23 cellular contexts compared by ENCODE assay signal in the genomic region with DNA sequence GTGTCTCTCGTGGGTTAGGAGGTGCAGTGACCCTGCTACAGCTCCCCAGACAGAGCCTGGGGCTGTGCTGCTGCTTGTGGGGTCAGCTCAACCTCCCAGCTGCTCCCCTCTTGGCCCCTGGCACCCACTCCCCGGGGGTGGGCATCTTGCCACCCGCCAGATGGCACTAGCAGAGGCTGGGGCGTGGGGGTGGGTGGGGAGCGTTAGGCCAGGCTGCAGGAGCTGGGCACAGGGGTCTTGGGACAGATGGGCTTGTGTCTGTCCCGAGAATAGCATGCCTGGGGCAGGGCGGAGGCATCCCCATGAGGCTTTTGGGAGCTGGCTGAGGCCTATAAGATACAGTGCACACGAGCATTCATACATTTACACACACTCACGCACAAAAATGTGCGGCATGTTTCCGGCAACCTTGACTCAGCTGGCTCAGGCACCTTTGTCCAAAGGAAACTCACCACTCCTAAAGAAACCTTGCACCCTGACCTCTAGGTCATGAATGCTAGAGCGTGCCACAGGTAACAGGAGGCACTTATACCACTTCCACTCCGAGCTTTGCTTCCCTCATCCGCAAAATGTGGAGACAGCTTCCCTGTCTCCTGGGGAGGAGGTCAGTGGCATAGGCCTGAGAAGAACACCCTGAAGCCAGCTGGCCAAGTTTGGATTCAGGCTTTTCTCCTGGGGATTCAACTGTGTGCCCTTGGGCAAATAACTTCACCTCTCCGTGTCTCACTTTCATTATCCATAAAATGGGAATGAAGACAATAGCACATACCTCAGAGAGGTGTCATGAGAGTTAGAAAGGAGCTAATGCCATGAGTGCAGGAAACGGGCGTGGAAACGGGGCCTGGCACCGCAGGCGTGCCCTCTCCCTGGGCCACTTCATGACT.
DNase-seq lines count a peak whose midpoint lies in the region; ATAC-seq and TF ChIP-seq lines count a peak whose summit lies in the region.
"Had no signal": no experiment of that assay in that cellular context is flagged by ENCODE, and none has a peak within 500 bp of the region (broad histone marks: within the 10 kb centered on the region; RNA-seq: fewer than 3 reads in every experiment).

No MANE protein-coding gene starts in this region.

- peaks cover 2% of the 10 kb centered on the region for H3K9me3 ChIP-seq in trophoblast cell (ENCODE audit: insufficient read depth, low read depth, low read length)
- H3K9me3 ChIP-seq in heart right ventricle: no peaks in the 10 kb centered on the region
- no peaks in the 10 kb centered on the region for H3K9me3 ChIP-seq in CD8-positive, alpha-beta memory T cell (ENCODE audit: low read length)
- H3K9me3 ChIP-seq: colonic mucosa, upper lobe of left lung had no signal

- H3K4me2 ChIP-seq in trophoblast cell (ENCODE audit: low read length): no peak overlapping the region

- DNase-seq in DMS 273 (lab: John Stamatoyannopoulos, UW; ENCODE audit: unreplicated experiment) (peak; percentile 77), DMS 273 treated with DMSO at 0.1 percent for 48 hours (lab: John Stamatoyannopoulos, UW) (no peak), NCI-H69 (lab: John Stamatoyannopoulos, UW) (peak; percentile 26), dermis blood vessel endothelial cell (peak; percentile 23), trophoblast cell (peak; percentile 86 to 93), heart right ventricle (no peak), coronary artery (ENCODE audit: low spot score) (no peak)
- no peak for DNase-seq in CD8-positive, alpha-beta memory T cell
- DNase-seq: activated CD4-positive, alpha-beta T cell treated with anti-CD3 and anti-CD28 coated beads for 4 hours; activated naive CD4-positive, alpha-beta T cell; activated T-cell treated with anti-CD3 and anti-CD28 coated beads, Interleukin-2, amount 50 U/mL, for 48 hours; CD4-positive, CD25-positive, alpha-beta regulatory T cell; colonic mucosa; glutamatergic neuron; H9; NCI-H1105; NCI-H2107; NCI-H510A; small intestine; T-helper 17 cell; upper lobe of left lung had no signal

- H3K4me3 Mint-ChIP-seq in CD8-positive, alpha-beta memory T cell: no peak overlapping the region
- H3K4me3 Mint-ChIP-seq: CD4-positive, CD25-positive, alpha-beta regulatory T cell; T-helper 17 cell had no signal

- H3K4me3 ChIP-seq in trophoblast cell (ENCODE audit: low read depth, low read length) (no peak overlapping the region), heart right ventricle (no peak overlapping the region), coronary artery (no peak overlapping the region)
- no peak overlapping the region for H3K4me3 ChIP-seq in CD8-positive, alpha-beta memory T cell (ENCODE audit: low read length)
- H3K4me3 ChIP-seq: colonic mucosa, SK-N-MC, upper lobe of left lung had no signal

- no peak overlapping the region for H3K18ac ChIP-seq in trophoblast cell (ENCODE audit: low read length)

- no peak overlapping the region for H3K4ac ChIP-seq in trophoblast cell (ENCODE audit: low read depth, low read length)

- CTCF ChIA-PET in CD8-positive, alpha-beta memory T cell (lab: Charles Lee): no interaction called here

- H3K9ac ChIP-seq in trophoblast cell (ENCODE audit: low read length): no peak overlapping the region

- H3K27me3 ChIP-seq in trophoblast cell (ENCODE audit: insufficient read depth, low read length) (no peaks in the 10 kb centered on the region), heart right ventricle (peaks cover 0 to 78% (median 58%) of the 10 kb centered on the region in 7 donors)
- H3K27me3 ChIP-seq in CD8-positive, alpha-beta memory T cell (ENCODE audit: insufficient read depth, low read length, poor library complexity, severe bottlenecking): no peaks in the 10 kb centered on the region
- H3K27me3 ChIP-seq: colonic mucosa, upper lobe of left lung had no signal

- no peak overlapping the region for H2BK5ac ChIP-seq in trophoblast cell (ENCODE audit: low read depth, low read length, poor library complexity)

- no peak overlapping the region for H3K23ac ChIP-seq in trophoblast cell (ENCODE audit: low read length)

- POLR2A ChIA-PET in CD8-positive, alpha-beta memory T cell (lab: Charles Lee): no interaction called here

- no peak overlapping the region for H2BK12ac ChIP-seq in trophoblast cell (ENCODE audit: low read length)

- no peaks in the 10 kb centered on the region for H3K4me1 Mint-ChIP-seq in CD8-positive, alpha-beta memory T cell

- H2BK120ac ChIP-seq in trophoblast cell (ENCODE audit: insufficient read depth, low read length, poor library complexity): no peak overlapping the region

- H3K36me3 ChIP-seq in trophoblast cell (ENCODE audit: control insufficient read depth in 1 of 2, insufficient read depth in 2 of 2, low read length in 2 of 2) (no peaks in the 10 kb centered on the region), heart right ventricle (no peaks in the 10 kb centered on the region)
- no peaks in the 10 kb centered on the region for H3K36me3 ChIP-seq in CD8-positive, alpha-beta memory T cell (ENCODE audit: insufficient read depth, low read length)
- H3K36me3 ChIP-seq: colonic mucosa, upper lobe of left lung had no signal

- H3K79me2 ChIP-seq in trophoblast cell (ENCODE audit: control insufficient read depth, insufficient read depth, low read length, poor library complexity): no peaks in the 10 kb centered on the region

- H3K14ac ChIP-seq in trophoblast cell (ENCODE audit: low read length): no peak overlapping the region

- WGBS in trophoblast cell (ENCODE audit: extremely low coverage, insufficient coverage, insufficient read length): no CpG with 5 or more reads among the region's 20 CpGs
- 79 to 80% methylated on average over 20 of the region's 20 CpGs for WGBS in heart right ventricle, 2 donors

- H3K79me1 ChIP-seq in trophoblast cell (ENCODE audit: low read length): no peaks in the 10 kb centered on the region

- no peak overlapping the region for H3K27ac Mint-ChIP-seq in CD8-positive, alpha-beta memory T cell
- H3K27ac Mint-ChIP-seq: H9, T-helper 17 cell had no signal

- no peak overlapping the region for H3K27ac ChIP-seq in trophoblast cell (ENCODE audit: low read depth, low read length)
- no peak overlapping the region for H3K27ac ChIP-seq in heart right ventricle
- no peak overlapping the region for H3K27ac ChIP-seq in coronary artery
- no peak overlapping the region for H3K27ac ChIP-seq in CD8-positive, alpha-beta memory T cell (ENCODE audit: low read depth, low read length)
- H3K27ac ChIP-seq: 22Rv1, colonic mucosa, SK-N-MC, upper lobe of left lung had no signal

- no peak overlapping the region for H2AFZ ChIP-seq in trophoblast cell (ENCODE audit: insufficient read depth, low read length, poor library complexity)

- intact Hi-C loops in heart right ventricle (cut with DNase I): no loop called here

- no peaks in the 10 kb centered on the region for H3K9me3 Mint-ChIP-seq in CD8-positive, alpha-beta memory T cell
- H3K9me3 Mint-ChIP-seq: H9 had no signal

- no peak overlapping the region for H4K8ac ChIP-seq in trophoblast cell (ENCODE audit: low read depth, low read length)

- no peak overlapping the region for H2AK5ac ChIP-seq in trophoblast cell (ENCODE audit: low read length)

- no peaks in the 10 kb centered on the region for H3K36me3 Mint-ChIP-seq in CD8-positive, alpha-beta memory T cell
- H3K36me3 Mint-ChIP-seq: CD4-positive, CD25-positive, alpha-beta regulatory T cell had no signal

- H3K4me1 ChIP-seq in trophoblast cell (ENCODE audit: control insufficient read depth in 1 of 2, insufficient read depth in 2 of 2, low read length in 2 of 2) (peaks cover 0 to 5% of the 10 kb centered on the region in 2 experiments), heart right ventricle (no peaks in the 10 kb centered on the region)
- H3K4me1 ChIP-seq in CD8-positive, alpha-beta memory T cell (ENCODE audit: insufficient read depth, low read length): no peaks in the 10 kb centered on the region
- H3K4me1 ChIP-seq: colonic mucosa, upper lobe of left lung had no signal

- H4K91ac ChIP-seq in trophoblast cell (ENCODE audit: low read depth, low read length): no peak overlapping the region

- no peak overlapping the region for H4K12ac ChIP-seq in trophoblast cell (ENCODE audit: low read depth, low read length)

- ATAC-seq in heart right ventricle: no peak
- ATAC-seq: T-helper 17 cell had no signal

- TF ChIP-seq CTCF in heart right ventricle (IDR thresholded peaks at IDR 0.05) (no peak), coronary artery (IDR thresholded peaks at IDR 0.05) (no peak)

- H3K27me3 Mint-ChIP-seq in CD8-positive, alpha-beta memory T cell: peaks cover 10 to 34% of the 10 kb centered on the region in 2 donors

Comparison
In these comparisons a context has a peak if more than half of its experiments do, and no peak if none do; other contexts are left out.
1. DNase-seq: peak in DMS 273 (single experiment), NCI-H69 (single experiment), dermis blood vessel endothelial cell (single experiment) and trophoblast cell (2 of 2); none in DMS 273 treated with DMSO at 0.1 percent for 48 hours (single experiment), heart right ventricle (0 of 2), coronary artery (single experiment) and CD8-positive, alpha-beta memory T cell (0 of 5).